15 cellular contexts compared by ENCODE assay signal in the genomic region with DNA sequence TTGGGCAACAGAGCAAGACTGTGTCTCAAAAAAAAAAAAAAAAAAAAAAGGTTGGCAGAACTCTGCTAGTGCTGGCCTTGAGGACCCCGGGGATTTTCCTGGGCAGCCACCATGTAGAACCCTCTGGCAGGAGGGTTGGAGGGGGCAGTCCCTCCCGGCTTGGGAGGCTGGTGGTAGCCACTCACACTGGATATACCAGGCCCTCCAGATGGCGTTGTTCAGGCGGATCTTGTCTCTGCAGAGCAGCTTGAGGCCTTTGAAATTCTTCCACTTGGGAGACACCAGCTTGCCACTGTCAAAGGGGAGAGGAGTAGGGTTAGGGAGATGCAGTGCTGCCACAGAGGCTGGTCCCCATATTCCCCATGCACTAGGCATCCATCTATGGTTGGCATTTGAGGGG. TPM values are rescaled to one million over a fixed set of nuclear protein-coding genes. Genes with fewer than 3 reads are reported as not detected.
DNase-seq lines count a peak whose midpoint lies in the region; ATAC-seq and TF ChIP-seq lines count a peak whose summit lies in the region.
"Had no signal": no experiment of that assay in that cellular context is flagged by ENCODE, and none has a peak within 500 bp of the region (broad histone marks: within the 10 kb centered on the region; RNA-seq: fewer than 3 reads in every experiment).

No MANE protein-coding gene starts in this region.

- 0 out of 2 replicates have a peak, but pooled peaks cover 3% of the 10 kb centered on the region for H3K79me2 ChIP-seq in HCT116 (ENCODE audit: insufficient read depth, low read length)

- no peaks in the 10 kb centered on the region for H4K20me1 ChIP-seq in HCT116 (ENCODE audit: insufficient read depth)

- intact Hi-C loops in HCT116 (cut with micrococcal nuclease): no loop called here

- peak; percentile 23; the same call in 1 of the 2 replicates for TF ChIP-seq CTCF in BJ (IDR thresholded peaks at IDR 0.05; ENCODE audit: insufficient read depth, low read depth, low read length)
- TF ChIP-seq CTCF in HCT116 (IDR thresholded peaks at IDR 0.05 in 2 of 3, conservative IDR thresholded peaks at IDR 0.05 in 1 of 3; ENCODE audit: borderline replicate concordance in 1 of 3, insufficient read depth in 1 of 3, low read depth in 2 of 3, low read length in 2 of 3): peak in 1 of 3 experiments; percentile 5; a peak in 1 of 6 replicates
- peak; percentile 26 for TF ChIP-seq CTCF in foreskin keratinocyte (conservative IDR thresholded peaks at IDR 0.05)

- ATAC-seq in HCT116 (peak; percentile 48; the same call in 1 of the 2 replicates), SK-N-SH treated with all-trans-retinoic acid at 6 μM for 48 hours (peak; percentile 50), foreskin keratinocyte (no peak), GM19395 (IDR thresholded peaks at IDR 0.05; ENCODE audit: unreplicated experiment) (no peak)
- ATAC-seq: stimulated activated naive CD8-positive, alpha-beta T cell treated with anti-CD3 and anti-CD28 coated beads, Interleukin-15, Interleukin-2, amounts not matched to agents 100 U/mL and 50 U/mL, for 24 hours had no signal

- H2AFZ ChIP-seq in HCT116 (ENCODE audit: low read depth, low read length, poor library complexity, severe bottlenecking): no peak overlapping the region

- no TSS peak for BruUV-seq in HCT116 (replicated peaks; lab: Mats Ljungman, UMichigan)

- no peak overlapping the region for H3K9ac ChIP-seq in HCT116 (ENCODE audit: low read length)

- RAD21 ChIA-PET in HCT116 (lab: Charles Lee; ENCODE audit: low non-redundant PET in 1 of 2, low total read pairs in 2 of 2, uncharacterized antibody in 2 of 2, unreplicated experiment in 2 of 2): no interaction called here

- no peak for TF ChIP-seq POLR2A in HCT116 (IDR thresholded peaks at IDR 0.05; ENCODE audit: borderline replicate concordance, extremely low read depth, insufficient read depth, insufficient read length)

- no peak; the same call in 1 of the 2 replicates for TF ChIP-seq RAD21 in HCT116 (IDR thresholded peaks at IDR 0.05; ENCODE audit: low read depth)

- POLR2A ChIA-PET in BJ (lab: Charles Lee): no interaction called here
- POLR2A ChIA-PET in HCT116 (lab: Charles Lee): interaction anchor here (0.7 kb wide), 1 partner anchor 46 kb away, joined by 4 read pairs; no protein-coding TSS in a partner anchor

- no peak overlapping the region for H3K4me2 ChIP-seq in HCT116 (ENCODE audit: low read length)

- no peaks in the 10 kb centered on the region for H3K36me3 ChIP-seq in BJ (ENCODE audit: control insufficient read depth, insufficient read depth, low read length)
- peaks cover 4 to 10% of the 10 kb centered on the region in 2 experiments; a peak in 3 of 4 replicates for H3K36me3 ChIP-seq in HCT116 (ENCODE audit: control insufficient read depth in 1 of 2, insufficient read depth in 2 of 2, low read length in 2 of 2)

- H3K9me2 ChIP-seq in HCT116 (ENCODE audit: insufficient read depth): no peaks in the 10 kb centered on the region

- H3K27me3 ChIP-seq in BJ (ENCODE audit: control insufficient read depth, insufficient read depth, low read length): peaks cover 5% of the 10 kb centered on the region
- H3K27me3 ChIP-seq in HCT116 (ENCODE audit: insufficient read depth, low read length): no peaks in the 10 kb centered on the region
- H3K27me3 ChIP-seq in foreskin keratinocyte: no peaks in the 10 kb centered on the region

- no peaks in the 10 kb centered on the region for H3K9me3 ChIP-seq in HCT116 (ENCODE audit: control insufficient read depth in 1 of 2, insufficient read depth in 1 of 2, low read depth in 1 of 2, low read length in 2 of 2)

- H3K27ac ChIP-seq in HCT116 (ENCODE audit: low read depth, low read length) (no peak overlapping the region), foreskin keratinocyte (no peak overlapping the region)
- H3K27ac ChIP-seq: VCaP had no signal

- H3K4me1 ChIP-seq in HCT116 (ENCODE audit: control insufficient read depth in 1 of 2, insufficient read depth in 2 of 2, low read length in 2 of 2): peaks cover 9 to 16% of the 10 kb centered on the region in 2 experiments
- H3K4me1 ChIP-seq in foreskin keratinocyte: no peaks in the 10 kb centered on the region

- CTCF ChIA-PET in BJ (lab: Yijun Ruan, JAX) (interaction anchor here (0.6 to 3.3 kb wide), 7 partner anchors 9 to 119 kb away, joined by 3 to 21 read pairs (median 4); a partner anchor contains a TSS), HCT116 (lab: Charles Lee) (interaction anchor here (2.0 kb wide), 1 partner anchor 9 kb away, joined by 9 read pairs; no protein-coding TSS in a partner anchor)

- H3K4me3 ChIP-seq in BJ (ENCODE audit: low read depth, low read length) (no peak overlapping the region), HCT116 (replicated peaks in 1 of 2; ENCODE audit: low read depth in 1 of 2, low read length in 2 of 2) (no peak overlapping the region)

- DNase-seq in BJ (ENCODE audit: low read depth) (no peak), HCT116 (ENCODE audit: low read depth, low spot score) (no peak), foreskin keratinocyte (no peak), SKM-1 (lab: John Stamatoyannopoulos, UW; ENCODE audit: unreplicated experiment) (no peak), C1 segment of cervical spinal cord (lab: John Stamatoyannopoulos, UW) (no peak)
- DNase-seq in stimulated activated CD4-positive, alpha-beta T cell treated with anti-CD3 and anti-CD28 coated beads, Interleukin-12 subunit alpha, Interleukin-12 subunit beta, amount 100 ng/mL, for 4 hours: no peak
- DNase-seq: activated T-cell treated with anti-CD3 and anti-CD28 coated beads for 4 hours; CD4-positive, alpha-beta memory T cell; hypothalamus; NCI-H2029; stimulated activated naive CD8-positive, alpha-beta T cell treated with anti-CD3 and anti-CD28 coated beads, Interleukin-15, Interleukin-2, amounts not matched to agents 100 U/mL and 50 U/mL, for 24 hours had no signal

TF ChIP-seq in HCT116, 20 proteins besides CTCF, POLR2A, EP300 and RAD21:
- no peak for TF ChIP-seq CBX3 (IDR thresholded peaks at IDR 0.05; ENCODE audit: low read depth)
- no peak for TF ChIP-seq TCF7L2 (IDR thresholded peaks at IDR 0.05; ENCODE audit: borderline replicate concordance, extremely low read depth, insufficient read depth, insufficient read length)
- no peak for TF ChIP-seq ELF1 (IDR thresholded peaks at IDR 0.05; ENCODE audit: borderline replicate concordance, low read depth)
- TF ChIP-seq JUND (IDR thresholded peaks at IDR 0.05): no peak
- no peak for TF ChIP-seq POLR2AphosphoS5 (IDR thresholded peaks at IDR 0.05; ENCODE audit: low read depth, low read length)
- TF ChIP-seq YY1 (IDR thresholded peaks at IDR 0.05; ENCODE audit: extremely low read depth, insufficient replicate concordance, low read depth, low read length): no peak
- TF ChIP-seq SP1 (IDR thresholded peaks at IDR 0.05; ENCODE audit: low read depth): no peak
- no peak for TF ChIP-seq EGR1 (IDR thresholded peaks at IDR 0.05; ENCODE audit: low read depth)

TF ChIP-seq in SK-N-SH treated with all-trans-retinoic acid at 6 μM for 48 hours, 23 proteins besides CTCF, POLR2A, EP300 and RAD21:
- TF ChIP-seq ZNF8 (CRISPR knock-in tag; IDR thresholded peaks at IDR 0.05): no peak
- TF ChIP-seq RARB (CRISPR knock-in tag; IDR thresholded peaks at IDR 0.05): no peak
- no peak for TF ChIP-seq GLIS3 (CRISPR knock-in tag; IDR thresholded peaks at IDR 0.05)

RNA-seq across cellular contexts. Expression of a gene that starts 8.4 kb away (rescaled TPM):
- polyA plus RNA-seq in BJ (2011; rRNA removed): not detected in 2 replicates
- polyA minus RNA-seq in BJ (2011; rRNA and poly(A)+ RNA removed): not detected in 2 replicates
- total RNA-seq in HCT116 (2021; ENCODE audit: unreplicated experiment): 79.4 TPM
- 57.5 and 60.6 TPM in 2 replicates for polyA plus RNA-seq in HCT116 (2012)
- total RNA-seq in foreskin keratinocyte: 0.32 and 0.61 TPM in 2 replicates
- polyA plus RNA-seq in foreskin keratinocyte: 0.31 and 1.3 TPM in 2 replicates
- total RNA-seq: CD4-positive, alpha-beta memory T cell; HT1080 had no signal
- polyA plus RNA-seq: CD4-positive, alpha-beta memory T cell had no signal

RNA-seq across cellular contexts. Expression of a gene that starts 37.5 kb away (rescaled TPM):
- polyA plus RNA-seq in BJ (2011; rRNA removed): 40.6 and 63.7 TPM in 2 replicates
- 75.3 and 123 TPM in 2 replicates for polyA minus RNA-seq in BJ (2011; rRNA and poly(A)+ RNA removed)
- 55.0 TPM for total RNA-seq in HCT116 (2021; ENCODE audit: unreplicated experiment)
- 50.1 and 53.3 TPM in 2 replicates for polyA plus RNA-seq in HCT116 (2012)
- total RNA-seq in foreskin keratinocyte: 31.0 and 37.7 TPM in 2 replicates
- polyA plus RNA-seq in foreskin keratinocyte: 23.0 and 25.0 TPM in 2 replicates

RNA-seq across cellular contexts. Expression of a gene that starts 51.7 kb away (rescaled TPM):
- 2.2 and 3.3 TPM in 2 replicates for polyA plus RNA-seq in BJ (2011; rRNA removed)
- polyA minus RNA-seq in BJ (2011; rRNA and poly(A)+ RNA removed): 1.5 and 1.6 TPM in 2 replicates
- total RNA-seq in HCT116 (2021; ENCODE audit: unreplicated experiment): 9.5 TPM
- polyA plus RNA-seq in HCT116 (2012): 8.2 and 9.2 TPM in 2 replicates
- 1.4 and 2.1 TPM in 2 replicates for total RNA-seq in foreskin keratinocyte
- 1.4 and 2.5 TPM in 2 replicates for polyA plus RNA-seq in foreskin keratinocyte
- total RNA-seq: CD4-positive, alpha-beta memory T cell had no signal
- polyA plus RNA-seq: CD4-positive, alpha-beta memory T cell had no signal

RNA-seq across cellular contexts. Expression of a gene that starts 58.4 kb away (rescaled TPM):
- polyA plus RNA-seq in BJ (2011; rRNA removed) (65.2 and 89.6 TPM in 2 replicates), foreskin keratinocyte (52.8 and 57.8 TPM in 2 replicates)
- polyA minus RNA-seq in BJ (2011; rRNA and poly(A)+ RNA removed): 29.9 and 52.5 TPM in 2 replicates
- total RNA-seq in HCT116 (2021; ENCODE audit: unreplicated experiment) (50.4 TPM), foreskin keratinocyte (40.9 and 45.4 TPM in 2 replicates)
- polyA plus RNA-seq in HCT116 (2012): 48.2 and 49.4 TPM in 2 replicates

Comparison
In these comparisons a context has a peak if more than half of its experiments do, and no peak if none do; other contexts are left out.
1. ATAC-seq: peak in HCT116 (single experiment) and SK-N-SH treated with all-trans-retinoic acid at 6 μM for 48 hours (single experiment); none in foreskin keratinocyte (single experiment) and GM19395 (single experiment).
2. RNA of a gene that starts 8.4 kb away (total RNA-seq): 79.4 TPM in HCT116 (single experiment); 0.32 to 0.61 TPM in foreskin keratinocyte; every median in the first group is over 10 times any median in the second.